1 cellular context compared by ENCODE assay signal in genomic region chr20:49758781-49759180, GRCh38.
TF ChIP-seq lines count a peak whose summit lies in the region.

No MANE protein-coding gene starts in this region.

TF ChIP-seq in GM23338, 12 proteins besides CTCF, POLR2A, EP300 and RAD21 (continued from another document):
- TF ChIP-seq REST (IDR thresholded peaks at IDR 0.05; ENCODE audit: unreplicated experiment) (no peak), ZNF114 (CRISPR knock-in tag; IDR thresholded peaks at IDR 0.05) (no peak), ZNF331 (CRISPR knock-in tag; IDR thresholded peaks at IDR 0.05; ENCODE audit: low read depth) (no peak), ETS1 (IDR thresholded peaks at IDR 0.05) (no peak)
